11 cellular contexts compared by ENCODE assay signal in the genomic region with DNA sequence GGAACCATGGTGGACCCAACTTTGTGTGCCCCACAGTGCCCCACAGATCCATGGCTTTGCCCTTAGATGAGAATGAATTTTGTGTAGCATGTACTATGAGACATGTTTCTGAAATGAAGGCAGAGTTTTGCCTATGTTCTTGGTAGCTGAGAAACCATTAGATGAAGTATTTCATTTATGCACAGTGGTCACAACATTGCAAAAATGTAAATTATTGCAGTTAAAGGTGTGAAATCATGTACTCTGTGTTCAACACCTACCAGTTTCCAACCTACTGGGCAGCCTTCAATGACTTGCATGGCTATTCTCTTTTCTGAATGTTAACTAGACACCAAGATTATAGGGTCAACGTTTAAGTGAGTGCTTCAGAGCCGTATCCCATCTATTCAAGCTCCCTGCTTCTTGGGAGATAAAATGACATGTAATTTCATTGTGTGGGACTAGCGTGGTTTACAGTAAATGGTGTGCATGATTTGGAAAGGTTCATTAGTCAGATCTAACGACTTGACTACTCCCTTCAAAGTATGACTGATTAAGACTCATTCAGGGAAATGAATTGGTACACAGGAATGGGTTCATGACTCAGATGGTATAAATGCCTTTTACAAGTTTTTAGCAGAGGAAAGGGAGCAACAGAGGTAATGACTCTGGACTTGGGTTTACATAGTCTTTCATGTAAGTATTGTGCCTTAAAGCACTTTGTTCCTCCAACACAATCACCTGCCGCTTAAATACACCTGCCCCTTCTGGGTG.
A peak's percentile ranks its signal among the peaks of the same experiment; 100 is the strongest.
DNase-seq lines count a peak whose midpoint lies in the region; ATAC-seq lines count a peak whose summit lies in the region.
"Had no signal": no experiment of that assay in that cellular context is flagged by ENCODE, and none has a peak within 500 bp of the region (broad histone marks: within the 10 kb centered on the region; RNA-seq: fewer than 3 reads in every experiment).

No MANE protein-coding gene starts in this region.

- DNase-seq in NCI-H146 (lab: John Stamatoyannopoulos, UW), result peak; percentile 8
- DNase-seq in NCI-H146 treated with DMSO at 0.1 percent for 48 hours (lab: John Stamatoyannopoulos, UW; ENCODE audit: unreplicated experiment), result no peak
- peak; percentile 40 for DNase-seq in RPMI7951 (ENCODE audit: low read depth)
- DNase-seq in kidney tubule cell (ENCODE audit: low spot score), result peak; percentile 89
- no peak for DNase-seq in AML-193 (lab: John Stamatoyannopoulos, UW)
- no peak for DNase-seq in activated T-helper 2 cell treated with anti-CD3 and anti-CD28 coated beads, Interferon-gamma antibody, Interleukin-2, Interleukin-4, amounts not matched to agents 10 μg/mL and 5 μg/mL and 100 μg/mL, durations not matched to agents 14 hours and 24 hours and 36 hours (ENCODE audit: low spot score)
- DNase-seq in NCI-H187 (lab: John Stamatoyannopoulos, UW), result no peak
- DNase-seq: central memory CD4-positive, alpha-beta T cell; NCI-H187 treated with DMSO at 0.1 percent for 48 hours had no signal

- peak; percentile 33 for ATAC-seq in HG03039 (IDR thresholded peaks at IDR 0.05; ENCODE audit: unreplicated experiment)
- ATAC-seq: sciatic nerve had no signal

- H3K27me3 Mint-ChIP-seq in activated T-helper 2 cell treated with anti-CD3 and anti-CD28 coated beads, Interferon-gamma antibody, Interleukin-2, Interleukin-4, amounts not matched to agents 10 μg/mL and 5 μg/mL and 100 μg/mL, durations not matched to agents 14 hours and 24 hours and 36 hours (ENCODE audit: low read depth), result peaks cover 10% of the 10 kb centered on the region

- H3K9me3 Mint-ChIP-seq in activated T-helper 2 cell treated with anti-CD3 and anti-CD28 coated beads, Interferon-gamma antibody, Interleukin-2, Interleukin-4, amounts not matched to agents 10 μg/mL and 5 μg/mL and 100 μg/mL, durations not matched to agents 14 hours and 24 hours and 36 hours, result no peaks in the 10 kb centered on the region

- no peaks in the 10 kb centered on the region for H3K36me3 Mint-ChIP-seq in activated T-helper 2 cell treated with anti-CD3 and anti-CD28 coated beads, Interferon-gamma antibody, Interleukin-2, Interleukin-4, amounts not matched to agents 10 μg/mL and 5 μg/mL and 100 μg/mL, durations not matched to agents 14 hours and 24 hours and 36 hours (ENCODE audit: low read depth)

- H3K27ac Mint-ChIP-seq in activated T-helper 2 cell treated with anti-CD3 and anti-CD28 coated beads, Interferon-gamma antibody, Interleukin-2, Interleukin-4, amounts not matched to agents 10 μg/mL and 5 μg/mL and 100 μg/mL, durations not matched to agents 14 hours and 24 hours and 36 hours, result no peak overlapping the region

- no peak overlapping the region for H3K4me3 Mint-ChIP-seq in activated T-helper 2 cell treated with anti-CD3 and anti-CD28 coated beads, Interferon-gamma antibody, Interleukin-2, Interleukin-4, amounts not matched to agents 10 μg/mL and 5 μg/mL and 100 μg/mL, durations not matched to agents 14 hours and 24 hours and 36 hours (ENCODE audit: low read depth)

- intact Hi-C loops in activated T-helper 2 cell treated with anti-CD3 and anti-CD28 coated beads, Interferon-gamma antibody, Interleukin-2, Interleukin-4, amounts not matched to agents 10 μg/mL and 5 μg/mL and 100 μg/mL, durations not matched to agents 14 hours and 24 hours and 36 hours (cut with micrococcal nuclease), result loop anchor here (2.0 kb wide), 2 partner anchors 69 to 105 kb away; a partner anchor contains a TSS

- H3K4me1 Mint-ChIP-seq in activated T-helper 2 cell treated with anti-CD3 and anti-CD28 coated beads, Interferon-gamma antibody, Interleukin-2, Interleukin-4, amounts not matched to agents 10 μg/mL and 5 μg/mL and 100 μg/mL, durations not matched to agents 14 hours and 24 hours and 36 hours (ENCODE audit: low read depth), result peaks cover 11% of the 10 kb centered on the region

Comparison
In these comparisons a context has a peak if more than half of its experiments do, and no peak if none do; other contexts are left out.
1. DNase-seq: peak in NCI-H146 (single experiment), RPMI7951 (single experiment) and kidney tubule cell (single experiment); none in NCI-H146 treated with DMSO at 0.1 percent for 48 hours (single experiment), AML-193 (0 of 2), activated T-helper 2 cell treated with anti-CD3 and anti-CD28 coated beads, Interferon-gamma antibody, Interleukin-2, Interleukin-4, amounts not matched to agents 10 μg/mL and 5 μg/mL and 100 μg/mL, durations not matched to agents 14 hours and 24 hours and 36 hours (single experiment) and NCI-H187 (0 of 2).